Comparison of ENCODE assay signal across 22 cellular contexts in genomic region chr14:105902131-105902898, GRCh38.
"Had no signal": no experiment of that assay in that cellular context is flagged by ENCODE, and none has a peak within 500 bp of the region (broad histone marks: within the 10 kb centered on the region; RNA-seq: fewer than 3 reads in every experiment).

No MANE protein-coding gene starts in this region.

- H3K4me1 Mint-ChIP-seq: activated CD4-positive, alpha-beta T cell treated with anti-CD3 and anti-CD28 coated beads for 36 hours; endodermal cell; mesothelial cell of epicardium had no signal

- H3K4me3 ChIP-seq: coronary artery, esophagus squamous epithelium, gastrocnemius medialis, left ventricle myocardium inferior, ovary, prostate gland, testis, uterus had no signal

- ATAC-seq: activated CD4-positive, alpha-beta T cell treated with anti-CD3 and anti-CD28 coated beads for 36 hours; activated naive CD8-positive, alpha-beta T cell treated with anti-CD3 and anti-CD28 coated beads, Interleukin-2, amount 50 U/mL, for 24 hours; gastrocnemius medialis; natural killer cell treated with Interleukin-12 subunit alpha and Interleukin-12 subunit beta and Interleukin-15 and Interleukin-18, amount 100 ng/mL, for 72 hours had no signal

- H3K4me3 Mint-ChIP-seq: activated CD4-positive, alpha-beta T cell treated with anti-CD3 and anti-CD28 coated beads for 36 hours; activated naive CD8-positive, alpha-beta T cell treated with anti-CD3 and anti-CD28 coated beads, Interleukin-2, amount 50 U/mL, for 24 hours; endodermal cell; mesothelial cell of epicardium; natural killer cell treated with Interleukin-12 subunit alpha and Interleukin-12 subunit beta and Interleukin-15 and Interleukin-18, amount 100 ng/mL, for 72 hours had no signal

- H3K27ac Mint-ChIP-seq: activated CD4-positive, alpha-beta T cell treated with anti-CD3 and anti-CD28 coated beads for 36 hours; activated naive CD8-positive, alpha-beta T cell treated with anti-CD3 and anti-CD28 coated beads, Interleukin-2, amount 50 U/mL, for 24 hours; endodermal cell; mesothelial cell of epicardium; natural killer cell treated with Interleukin-12 subunit alpha and Interleukin-12 subunit beta and Interleukin-15 and Interleukin-18, amount 100 ng/mL, for 72 hours had no signal

- H3K9me3 Mint-ChIP-seq: activated naive CD8-positive, alpha-beta T cell treated with anti-CD3 and anti-CD28 coated beads, Interleukin-2, amount 50 U/mL, for 24 hours; natural killer cell treated with Interleukin-12 subunit alpha and Interleukin-12 subunit beta and Interleukin-15 and Interleukin-18, amount 100 ng/mL, for 72 hours had no signal

- H3K27ac ChIP-seq: coronary artery, esophagus squamous epithelium, gastrocnemius medialis, left ventricle myocardium inferior, ovary, prostate gland, testis, uterus had no signal

- H3K27me3 Mint-ChIP-seq: activated naive CD8-positive, alpha-beta T cell treated with anti-CD3 and anti-CD28 coated beads, Interleukin-2, amount 50 U/mL, for 24 hours had no signal

- H3K4me1 ChIP-seq: esophagus squamous epithelium, gastrocnemius medialis, left ventricle myocardium inferior, prostate gland, testis, uterus had no signal

- H3K27me3 ChIP-seq: esophagus squamous epithelium, gastrocnemius medialis, ovary, testis, uterus had no signal

- DNase-seq: activated CD4-positive, alpha-beta T cell treated with anti-CD3 and anti-CD28 coated beads for 36 hours; activated CD4-positive, alpha-beta T cell treated with anti-CD3 and anti-CD28 coated beads, Interleukin-2, amount 50 U/mL, for 4 hours; activated naive CD4-positive, alpha-beta T cell treated with anti-CD3 and anti-CD28 coated beads, Interleukin-2, amount 50 U/mL, for 16 hours; activated naive CD8-positive, alpha-beta T cell treated with anti-CD3 and anti-CD28 coated beads, Interleukin-2, amount 50 U/mL, for 24 hours; activated T-cell treated with anti-CD3 and anti-CD28 coated beads, Interleukin-2, amount 50 U/mL, for 48 hours; cerebellar nuclear complex; endodermal cell; esophagus squamous epithelium; gastrocnemius medialis; hippocampal formation; left ventricle myocardium inferior; ovary; stimulated activated CD4-positive, alpha-beta T cell treated with anti-CD3 and anti-CD28 coated beads, Interleukin-2, amount 100 ng/mL, for 48 hours; stimulated activated CD8-positive, alpha-beta memory T cell treated with anti-CD3 and anti-CD28 coated beads, Interleukin-4, amount 100 ng/mL, for 48 hours; stimulated activated naive CD4-positive, alpha-beta T cell; testis; trophoblast cell; uterus had no signal

- H3K36me3 Mint-ChIP-seq: natural killer cell treated with Interleukin-12 subunit alpha and Interleukin-12 subunit beta and Interleukin-15 and Interleukin-18, amount 100 ng/mL, for 72 hours had no signal
